Comparison of ENCODE assay signal across 20 cellular contexts in genomic region chr5:3598236-3598635, GRCh38. TPM values are rescaled to one million over a fixed set of nuclear protein-coding genes. Genes with fewer than 3 reads are reported as not detected.
DNase-seq lines count a peak whose midpoint lies in the region; ATAC-seq and TF ChIP-seq lines count a peak whose summit lies in the region.
"Had no signal": no experiment of that assay in that cellular context is flagged by ENCODE, and none has a peak within 500 bp of the region (broad histone marks: within the 10 kb centered on the region; RNA-seq: fewer than 3 reads in every experiment).

No MANE protein-coding gene starts in this region.

- POLR2A ChIA-PET in T-cell (lab: Charles Lee): no interaction called here

- no peak for ATAC-seq in T-cell (replicated peaks in 1 of 4)
- ATAC-seq in effector memory CD8-positive, alpha-beta T cell (replicated peaks): no peak
- ATAC-seq: stimulated activated memory B cell treated with anti-CD40 and anti-IgM and Interleukin-4, amounts not matched to agents 10 μg/mL and 1 μg/mL and 100 μg/mL, for 72 hours had no signal

- no peaks in the 10 kb centered on the region for H3K36me3 Mint-ChIP-seq in T-cell
- no peaks in the 10 kb centered on the region for H3K36me3 Mint-ChIP-seq in effector memory CD8-positive, alpha-beta T cell (ENCODE audit: insufficient read depth)

- H3K79me2 ChIP-seq in GM23248 (ENCODE audit: insufficient read depth): peaks cover 71% of the 10 kb centered on the region

- no peak overlapping the region for H3K27ac Mint-ChIP-seq in T-cell
- no peak overlapping the region for H3K27ac Mint-ChIP-seq in effector memory CD8-positive, alpha-beta T cell
- H3K27ac Mint-ChIP-seq: stimulated activated memory B cell treated with anti-CD40 and anti-IgM and Interleukin-4, amounts not matched to agents 10 μg/mL and 1 μg/mL and 100 μg/mL, for 72 hours had no signal

- peak overlapping the region; percentile 98 for H3K4me2 ChIP-seq in GM23248 (ENCODE audit: unreplicated experiment)

- in situ Hi-C loops in GM23248 (cut with MboI) (no loop called here), astrocyte of the cerebellum (cut with HindIII; ENCODE audit: low sequenced_read_pairs) (no loop called here)

- DNase-seq in GM23248 (peak; percentile 61), astrocyte of the cerebellum (ENCODE audit: low read depth) (no peak), KG1 (lab: John Stamatoyannopoulos, UW) (no peak), T-cell (no peak), occipital lobe (lab: John Stamatoyannopoulos, UW) (no peak)
- DNase-seq in effector memory CD8-positive, alpha-beta T cell: no peak
- DNase-seq: activated gamma-delta T cell treated with Interleukin-2 at 50 U/mL for 16 hours; cerebellar nuclear complex; Kasumi-1; kidney; NCI-H1105 treated with DMSO at 0.1 percent for 48 hours; NCI-H2107; stimulated activated CD4-positive, alpha-beta T cell treated with anti-CD3 and anti-CD28 coated beads, Interleukin-15, amount 100 ng/mL, for 24 hours; thyroid gland had no signal

- H3K4me1 Mint-ChIP-seq in T-cell: peaks cover 10 to 12% (median 12%) of the 10 kb centered on the region in 3 donors
- H3K4me1 Mint-ChIP-seq in effector memory CD8-positive, alpha-beta T cell (ENCODE audit: low read depth in 2 of 2): peaks cover 0 to 2% of the 10 kb centered on the region in 2 donors

- no peaks in the 10 kb centered on the region for H3K9me3 Mint-ChIP-seq in T-cell
- H3K9me3 Mint-ChIP-seq in effector memory CD8-positive, alpha-beta T cell: peaks cover 7 to 12% of the 10 kb centered on the region in 2 donors

- H3K9me2 ChIP-seq in GM23248 (ENCODE audit: insufficient read depth): no peaks in the 10 kb centered on the region

- H3K9me3 ChIP-seq in GM23248 (ENCODE audit: low read depth) (no peaks in the 10 kb centered on the region), iPS-15b (ENCODE audit: control insufficient read depth, insufficient read depth, low read length) (no peaks in the 10 kb centered on the region), neuron (ENCODE audit: low read length) (peaks cover 28% of the 10 kb centered on the region)
- H3K9me3 ChIP-seq: neutrophil, thyroid gland had no signal

- peak overlapping the region; percentile 89 for H3K9ac ChIP-seq in GM23248
- H3K9ac ChIP-seq in iPS-15b (ENCODE audit: low read depth, low read length): no peak overlapping the region

- CTCF ChIA-PET in T-cell (lab: Charles Lee): no interaction called here

- H2AFZ ChIP-seq in GM23248 (peak overlapping the region; percentile 64), neuron (ENCODE audit: low read depth, low read length) (no peak overlapping the region)

- peaks cover 45 to 63% of the 10 kb centered on the region in 2 donors for H3K27me3 Mint-ChIP-seq in T-cell
- peaks cover 44 to 66% of the 10 kb centered on the region in 2 donors for H3K27me3 Mint-ChIP-seq in effector memory CD8-positive, alpha-beta T cell

- H3F3A ChIP-seq in GM23248 (ENCODE audit: insufficient read depth): 0 out of 2 replicates have a peak, but pooled peaks cover 9% of the 10 kb centered on the region

- 1% methylated on average over 8 of the region's 8 CpGs for WGBS in GM23248 (ENCODE audit: low coverage in 1 of 2, low lambda C conversion rate in 2 of 2, missing lambda C conversion rate in 2 of 2), 2 experiments

- no peak overlapping the region for H3K4me3 Mint-ChIP-seq in T-cell
- no peak overlapping the region for H3K4me3 Mint-ChIP-seq in effector memory CD8-positive, alpha-beta T cell
- H3K4me3 Mint-ChIP-seq: stimulated activated memory B cell treated with anti-CD40 and anti-IgM and Interleukin-4, amounts not matched to agents 10 μg/mL and 1 μg/mL and 100 μg/mL, for 72 hours had no signal

- no peak for TF ChIP-seq CTCF in astrocyte of the cerebellum (IDR thresholded peaks at IDR 0.05; ENCODE audit: low read depth, low read length, missing control alignments)

- H3K36me3 ChIP-seq in GM23248 (ENCODE audit: low read depth) (no peaks in the 10 kb centered on the region), iPS-15b (ENCODE audit: control insufficient read depth, insufficient read depth, low read length) (no peaks in the 10 kb centered on the region), neuron (ENCODE audit: insufficient read depth, low read length) (peaks cover 40% of the 10 kb centered on the region)
- H3K36me3 ChIP-seq: neutrophil, thyroid gland had no signal

- H3K4me3 ChIP-seq in GM23248: peak overlapping the region; percentile 84
- H3K4me3 ChIP-seq in astrocyte of the cerebellum (ENCODE audit: low read depth, low read length): peak overlapping the region; percentile 70
- H3K4me3 ChIP-seq in iPS-15b (ENCODE audit: low read depth, low read length): peak overlapping the region; percentile 46
- peak overlapping the region; percentile 100 for H3K4me3 ChIP-seq in neuron (ENCODE audit: low read length)
- H3K4me3 ChIP-seq: thyroid gland had no signal

- peak overlapping the region; percentile 78 for H3K27ac ChIP-seq in GM23248
- H3K27ac ChIP-seq: neutrophil, thyroid gland had no signal

- no peaks in the 10 kb centered on the region for H4K20me1 ChIP-seq in GM23248 (ENCODE audit: insufficient read depth)

- peaks cover 8% of the 10 kb centered on the region for H3K4me1 ChIP-seq in GM23248 (ENCODE audit: insufficient read depth)
- H3K4me1 ChIP-seq in iPS-15b (ENCODE audit: control insufficient read depth, insufficient read depth, low read length): peaks cover 11% of the 10 kb centered on the region
- H3K4me1 ChIP-seq in neuron (ENCODE audit: insufficient read depth, low read length): peaks cover 7% of the 10 kb centered on the region

- no peaks in the 10 kb centered on the region for H3K27me3 ChIP-seq in GM23248 (replicated peaks; ENCODE audit: insufficient read depth)
- peaks cover 80% of the 10 kb centered on the region for H3K27me3 ChIP-seq in iPS-15b (ENCODE audit: control insufficient read depth, insufficient read depth, low read length)
- H3K27me3 ChIP-seq in neuron (ENCODE audit: insufficient read depth, low read length): peaks cover 6% of the 10 kb centered on the region

RNA-seq across cellular contexts. Expression of gene IRX1, which starts 2.6 kb away (rescaled TPM):
- total RNA-seq in GM23248 (2014; rRNA removed; shearing (Covaris generic)): 25.9 and 32.5 TPM in 2 replicates
- 1.3 and 1.6 TPM in 2 replicates for polyA plus RNA-seq in GM23248 (2016; fragmentation: Nextera tagmentation; extraction: Ambion mirVana)
- total RNA-seq in T-cell (not detected), occipital lobe (not detected)
- total RNA-seq: HT-29, mesenteric fat pad had no signal

Comparison
In these comparisons a context has a peak if more than half of its experiments do, and no peak if none do; other contexts are left out.
1. H3K4me3 ChIP-seq: peak in every context shown above with its lines; median percentile 100 in neuron; 84 in GM23248; 70 in astrocyte of the cerebellum; 46 in iPS-15b.
2. RNA of gene IRX1, which starts 2.6 kb away (total RNA-seq): 25.9 to 32.5 TPM in GM23248; not detected in T-cell and not detected in occipital lobe (single experiment); every median in the first group is over 10 times any median in the second.